In genomic region chr10:71363936-71364335, GRCh38 we compare ENCODE assay signal across 28 cellular contexts. TPM values are rescaled to one million over a fixed set of nuclear protein-coding genes. Genes with fewer than 3 reads are reported as not detected.
DNase-seq lines count a peak whose midpoint lies in the region; ATAC-seq and TF ChIP-seq lines count a peak whose summit lies in the region.
"Had no signal": no experiment of that assay in that cellular context is flagged by ENCODE, and none has a peak within 500 bp of the region (broad histone marks: within the 10 kb centered on the region; RNA-seq: fewer than 3 reads in every experiment).

No MANE protein-coding gene starts in this region.

- no peaks in the 10 kb centered on the region for H3K27me3 ChIP-seq in breast epithelium
- H3K27me3 ChIP-seq in upper lobe of right lung: no peaks in the 10 kb centered on the region
- H3K27me3 ChIP-seq: esophagus muscularis mucosa, neutrophil, sigmoid colon had no signal

- no peak overlapping the region for H3K27ac ChIP-seq in breast epithelium
- peak overlapping the region; percentile 17 for H3K27ac ChIP-seq in upper lobe of right lung
- H3K27ac ChIP-seq: coronary artery, esophagus muscularis mucosa, psoas muscle, sigmoid colon, SK-N-MC had no signal

- no peak for TF ChIP-seq POLR2A in breast epithelium (IDR thresholded peaks at IDR 0.05)

- H3K9me3 ChIP-seq in breast epithelium (no peaks in the 10 kb centered on the region), upper lobe of right lung (no peaks in the 10 kb centered on the region)
- H3K9me3 ChIP-seq: esophagus muscularis mucosa, neutrophil, psoas muscle, sigmoid colon had no signal

- intact Hi-C loops in MCF 10A (cut with micrococcal nuclease): loop anchor here (1.0 kb wide), 2 partner anchors 15 to 45 kb away; partner anchors contain the start of gene SLC29A3
- intact Hi-C loops in breast epithelium (cut with DNase I; ENCODE audit: low total_unique reads): no loop called here
- intact Hi-C loops in upper lobe of right lung (cut with DNase I): no loop called here

- peak overlapping the region; percentile 43 for H3K4me3 Mint-ChIP-seq in MCF 10A (ENCODE audit: unreplicated experiment)
- no peak overlapping the region for H3K4me3 Mint-ChIP-seq in stimulated activated memory B cell treated with anti-CD40 and anti-IgM and Interleukin-4, amounts not matched to agents 10 μg/mL and 1 μg/mL and 100 μg/mL, for 72 hours
- H3K4me3 Mint-ChIP-seq: activated B cell treated with CpG ODN at 0.5 μM for 24 hours; activated naive CD8-positive, alpha-beta T cell treated with anti-CD3 and anti-CD28 coated beads for 36 hours; B cell; CD8-positive, alpha-beta memory T cell; IgD-negative memory B cell; naive B cell had no signal

- H3K36me3 ChIP-seq in breast epithelium (no peaks in the 10 kb centered on the region), upper lobe of right lung (peaks cover 7% of the 10 kb centered on the region)
- H3K36me3 ChIP-seq: neutrophil had no signal

- POLR2A ChIA-PET in MCF 10A (lab: Yijun Ruan, JAX): interaction anchor here (0.6 to 5.5 kb wide), 7 partner anchors 9 to 49 kb away, joined by 3 to 34 read pairs (median 15); no protein-coding TSS in a partner anchor

- H3K4me1 ChIP-seq in breast epithelium: no peaks in the 10 kb centered on the region
- H3K4me1 ChIP-seq in upper lobe of right lung: no peaks in the 10 kb centered on the region
- H3K4me1 ChIP-seq: psoas muscle, sigmoid colon had no signal

- DNase-seq in MCF 10A (ENCODE audit: unreplicated experiment) (no peak), breast epithelium (ENCODE audit: low spot score in 2 of 2) (no peak), NCI-H187 treated with DMSO at 0.1 percent for 48 hours (lab: John Stamatoyannopoulos, UW) (peak; percentile 27), cerebellar cortex (ENCODE audit: low spot score) (peak; percentile 58), upper lobe of right lung (no peak), epidermal melanocyte (ENCODE audit: insufficient read length, low spot score) (no peak)
- no peak for DNase-seq in activated effector memory CD4-positive, alpha-beta T cell treated with Interleukin-2 at 50 U/mL for 16 hours
- DNase-seq: activated B cell treated with CpG ODN at 0.5 μM for 24 hours; activated CD4-positive, alpha-beta T cell treated with anti-CD3 and anti-CD28 coated beads, Interleukin-2, amount 50 U/mL, for 1 hour; activated effector memory CD4-positive, alpha-beta T cell treated with anti-CD3 and anti-CD28 coated beads, Interleukin-2, amount 50 U/mL, for 16 hours; activated naive CD8-positive, alpha-beta T cell treated with anti-CD3 and anti-CD28 coated beads for 36 hours; activated T-cell treated with anti-CD3 and anti-CD28 coated beads, Interleukin-2, amount 50 U/mL, for 1 hour; CD8-positive, alpha-beta memory T cell; kidney; left ventricle myocardium superior; naive B cell; NCI-H2081; NCI-H510A; psoas muscle; sigmoid colon; stimulated activated CD4-positive, alpha-beta T cell treated with anti-CD3 and anti-CD28 coated beads, Interleukin-4, amount 100 ng/mL, for 24 hours had no signal

- H3K4me3 ChIP-seq in breast epithelium: no peak overlapping the region
- no peak overlapping the region for H3K4me3 ChIP-seq in upper lobe of right lung
- H3K4me3 ChIP-seq: coronary artery, esophagus muscularis mucosa, psoas muscle, sigmoid colon, SK-N-MC had no signal

- H3K9me3 Mint-ChIP-seq in MCF 10A (ENCODE audit: unreplicated experiment): no peaks in the 10 kb centered on the region
- no peaks in the 10 kb centered on the region for H3K9me3 Mint-ChIP-seq in stimulated activated memory B cell treated with anti-CD40 and anti-IgM and Interleukin-4, amounts not matched to agents 10 μg/mL and 1 μg/mL and 100 μg/mL, for 72 hours
- H3K9me3 Mint-ChIP-seq: activated B cell treated with CpG ODN at 0.5 μM for 24 hours; activated naive CD8-positive, alpha-beta T cell treated with anti-CD3 and anti-CD28 coated beads for 36 hours; CD8-positive, alpha-beta memory T cell; IgD-negative memory B cell had no signal

- no peak for ATAC-seq in upper lobe of right lung
- no peak for ATAC-seq in stimulated activated memory B cell treated with anti-CD40 and anti-IgM and Interleukin-4, amounts not matched to agents 10 μg/mL and 1 μg/mL and 100 μg/mL, for 72 hours
- ATAC-seq: psoas muscle had no signal

- H3K27me3 Mint-ChIP-seq in MCF 10A (ENCODE audit: insufficient read depth, unreplicated experiment): no peaks in the 10 kb centered on the region
- no peaks in the 10 kb centered on the region for H3K27me3 Mint-ChIP-seq in stimulated activated memory B cell treated with anti-CD40 and anti-IgM and Interleukin-4, amounts not matched to agents 10 μg/mL and 1 μg/mL and 100 μg/mL, for 72 hours
- H3K27me3 Mint-ChIP-seq: activated B cell treated with CpG ODN at 0.5 μM for 24 hours; activated naive CD8-positive, alpha-beta T cell treated with anti-CD3 and anti-CD28 coated beads for 36 hours; B cell; CD8-positive, alpha-beta memory T cell; IgD-negative memory B cell; naive B cell had no signal

- CTCF ChIA-PET in MCF 10A (lab: Yijun Ruan, JAX): interaction anchor here (0.6 to 2.8 kb wide), 15 partner anchors 10 to 333 kb away, joined by 3 to 19 read pairs (median 4); partner anchors contain the start of gene SLC29A3

- BruUV-seq in MCF 10A (replicated peaks; lab: Mats Ljungman, UMichigan): no TSS peak

- H3K36me3 Mint-ChIP-seq in MCF 10A (ENCODE audit: insufficient read depth, unreplicated experiment): peaks cover 8% of the 10 kb centered on the region
- peaks cover 22% of the 10 kb centered on the region for H3K36me3 Mint-ChIP-seq in stimulated activated memory B cell treated with anti-CD40 and anti-IgM and Interleukin-4, amounts not matched to agents 10 μg/mL and 1 μg/mL and 100 μg/mL, for 72 hours

- TF ChIP-seq CTCF in MCF 10A (IDR thresholded peaks at IDR 0.05; ENCODE audit: unreplicated experiment) (no peak), breast epithelium (IDR thresholded peaks at IDR 0.05) (no peak), upper lobe of right lung (IDR thresholded peaks at IDR 0.05) (no peak)

- peaks cover 21% of the 10 kb centered on the region for H3K4me1 Mint-ChIP-seq in MCF 10A (ENCODE audit: insufficient read depth, unreplicated experiment)
- peaks cover 20% of the 10 kb centered on the region for H3K4me1 Mint-ChIP-seq in stimulated activated memory B cell treated with anti-CD40 and anti-IgM and Interleukin-4, amounts not matched to agents 10 μg/mL and 1 μg/mL and 100 μg/mL, for 72 hours

- H3K27ac Mint-ChIP-seq in MCF 10A (ENCODE audit: low read depth, unreplicated experiment): peak overlapping the region; percentile 89
- no peak overlapping the region for H3K27ac Mint-ChIP-seq in stimulated activated memory B cell treated with anti-CD40 and anti-IgM and Interleukin-4, amounts not matched to agents 10 μg/mL and 1 μg/mL and 100 μg/mL, for 72 hours
- H3K27ac Mint-ChIP-seq: activated B cell treated with CpG ODN at 0.5 μM for 24 hours; activated naive CD8-positive, alpha-beta T cell treated with anti-CD3 and anti-CD28 coated beads for 36 hours; B cell; IgD-negative memory B cell had no signal

RNA-seq across cellular contexts. Expression of gene CDH23, which starts 32.8 kb away (rescaled TPM):
- total RNA-seq in MCF 10A (2022): 0.02 and 0.07 TPM in 2 replicates
- total RNA-seq in breast epithelium: 10 to 100 TPM in 2 of 3 donors, 1 to 10 TPM in 1; 8.5 to 13.8 (median 11.6) TPM
- 10.9 TPM for total RNA-seq in upper lobe of right lung

RNA-seq across cellular contexts. Expression of gene SLC29A3, which starts 44.9 kb away (rescaled TPM):
- total RNA-seq in MCF 10A (2022) (3.6 and 4.0 TPM in 2 replicates), breast epithelium (10 to 100 TPM in 1 of 3 donors, 1 to 10 TPM in 2; 5.6 to 12.0 (median 6.2) TPM), upper lobe of right lung (14.8 TPM)

Comparison
In these comparisons a context has a peak if more than half of its experiments do, and no peak if none do; other contexts are left out.
1. DNase-seq: peak in NCI-H187 treated with DMSO at 0.1 percent for 48 hours (single experiment) and cerebellar cortex (single experiment); none in MCF 10A (single experiment), breast epithelium (0 of 2), upper lobe of right lung (single experiment), epidermal melanocyte (single experiment) and activated effector memory CD4-positive, alpha-beta T cell treated with Interleukin-2 at 50 U/mL for 16 hours (single experiment).